Comparison of ENCODE assay signal across 8 cellular contexts in the genomic region with DNA sequence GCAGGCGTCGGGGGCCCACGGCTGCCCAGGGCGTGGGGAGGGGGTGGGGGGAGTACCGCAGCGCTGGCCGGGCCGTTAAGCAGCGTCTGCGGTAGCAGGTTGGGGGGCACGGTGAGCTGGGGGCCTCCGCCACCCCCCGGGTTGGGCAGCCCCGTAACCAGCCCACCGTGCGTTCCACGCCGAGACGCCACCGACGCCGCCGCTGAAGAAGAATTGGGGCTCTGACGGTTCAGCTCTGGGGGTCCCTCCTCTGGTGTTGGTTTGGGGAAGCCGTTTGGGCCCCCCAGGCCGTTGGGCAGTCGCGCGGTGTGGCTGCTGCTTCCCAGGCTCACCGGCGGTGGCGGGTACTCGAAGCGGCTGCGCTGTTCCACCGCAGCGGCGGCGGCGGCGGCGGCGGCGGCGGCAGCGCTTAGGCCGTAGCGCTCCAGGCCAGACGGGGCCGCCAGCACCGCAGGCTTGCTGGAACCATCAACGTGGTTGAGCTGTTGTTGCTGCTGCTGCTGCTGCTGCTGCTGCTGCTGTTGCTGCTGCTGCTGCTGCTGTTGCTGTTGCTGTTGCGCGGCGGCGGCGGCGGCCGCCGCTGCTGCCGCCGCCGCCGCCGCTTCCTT. TPM values are rescaled to one million over a fixed set of nuclear protein-coding genes. Genes with fewer than 3 reads are reported as not detected.
DNase-seq lines count a peak whose midpoint lies in the region; ATAC-seq and TF ChIP-seq lines count a peak whose summit lies in the region.

No MANE protein-coding gene starts in this region.

- DNase-seq in NCI-H524 (lab: John Stamatoyannopoulos, UW) = peak; percentile 42 to 64
- DNase-seq in NCI-H524 treated with DMSO at 0.1 percent for 48 hours (lab: John Stamatoyannopoulos, UW) = no peak
- DNase-seq in T-helper 2 cell = peak; percentile 26 to 80 (median 51)
- DNase-seq in mammary epithelial cell = peak; percentile 41
- no peak for DNase-seq in kidney epithelial cell (ENCODE audit: low read depth)
- DNase-seq in stimulated activated CD8-positive, alpha-beta memory T cell treated with anti-CD3 and anti-CD28 coated beads, Interleukin-4, amount 100 ng/mL, for 48 hours = peak; percentile 63

- ATAC-seq in HG03342 (IDR thresholded peaks at IDR 0.05; ENCODE audit: unreplicated experiment) (peak; percentile 13), GM21390 (IDR thresholded peaks at IDR 0.05; ENCODE audit: unreplicated experiment) (no peak)

- H4K20me1 ChIP-seq in mammary epithelial cell (ENCODE audit: insufficient read depth, low read length) = peaks cover 4% of the 10 kb centered on the region

- WGBS in mammary epithelial cell (ENCODE audit: low coverage, missing lambda C conversion rate) = 0% methylated on average over 1 of the region's 65 CpGs

- TF ChIP-seq CTCF in mammary epithelial cell (conservative IDR thresholded peaks at IDR 0.05 in 1 of 2, IDR thresholded peaks at IDR 0.05 in 1 of 2; ENCODE audit: extremely low read depth in 1 of 2, insufficient read depth in 1 of 2, low read depth in 1 of 2, low read length in 2 of 2) (no peak), kidney epithelial cell (IDR thresholded peaks at IDR 0.05; ENCODE audit: insufficient read depth, low read length, poor library complexity, severe bottlenecking) (no peak)

- peaks cover 44% of the 10 kb centered on the region for H3K79me2 ChIP-seq in mammary epithelial cell (ENCODE audit: insufficient read depth, low read length)

- intact Hi-C loops in mammary epithelial cell (cut with micrococcal nuclease) = loop anchor here (1.0 kb wide), 1 partner anchor 80 kb away; no protein-coding TSS in a partner anchor

- in situ Hi-C loops in mammary epithelial cell (cut with MboI; ENCODE audit: low sequenced_read_pairs in 2 of 2) = no loop called here

- no peaks in the 10 kb centered on the region for H3K27me3 ChIP-seq in mammary epithelial cell (ENCODE audit: insufficient read depth, low read length)
- H3K27me3 ChIP-seq in kidney epithelial cell (ENCODE audit: control insufficient read depth, insufficient read depth, low read length) = no peaks in the 10 kb centered on the region

- no peaks in the 10 kb centered on the region for H3K9me3 ChIP-seq in mammary epithelial cell (replicated peaks; ENCODE audit: insufficient read depth, low read length)

- dilution Hi-C loops in mammary epithelial cell (cut with HindIII; ENCODE audit: low sequenced_read_pairs) = no loop called here

- no TSS peak for BruUV-seq in mammary epithelial cell (replicated peaks; lab: Mats Ljungman, UMichigan)

- H3K27ac ChIP-seq in mammary epithelial cell (ENCODE audit: insufficient read depth, low read depth, low read length) = peak overlapping the region; percentile 72

- H3K9ac ChIP-seq in mammary epithelial cell (ENCODE audit: insufficient read depth, low read length) = peak overlapping the region; percentile 77

- peaks cover 52% of the 10 kb centered on the region for H3K4me1 ChIP-seq in mammary epithelial cell (ENCODE audit: insufficient read depth, low read length)

- H2AFZ ChIP-seq in mammary epithelial cell (ENCODE audit: low read depth, low read length) = no peak overlapping the region

- H3K4me3 ChIP-seq in mammary epithelial cell (replicated peaks in 1 of 3; ENCODE audit: insufficient read depth in 1 of 3, low read depth in 2 of 3, low read length in 3 of 3) (peak overlapping the region; percentile 79 to 89 (median 88)), kidney epithelial cell (ENCODE audit: low read depth, low read length) (peak overlapping the region; percentile 92)

- peaks cover 9% of the 10 kb centered on the region for H3K36me3 ChIP-seq in mammary epithelial cell (ENCODE audit: insufficient read depth, low read length)
- H3K36me3 ChIP-seq in kidney epithelial cell (ENCODE audit: control insufficient read depth, insufficient read depth, low read length) = peaks cover 8% of the 10 kb centered on the region

- H3K4me2 ChIP-seq in mammary epithelial cell (ENCODE audit: insufficient read depth, low read depth, low read length) = peak overlapping the region; percentile 98

- CTCF ChIA-PET in mammary epithelial cell (lab: Charles Lee; ENCODE audit: low non-redundant PET) = interaction anchor here (0.6 kb wide), 1 partner anchor 114 kb away, joined by 6 read pairs; no protein-coding TSS in a partner anchor

RNA-seq across cellular contexts. Expression of a gene that starts 1.5 kb away (rescaled TPM):
- total RNA-seq in mammary epithelial cell (10 to 100 TPM; 41.3 to 49.4 TPM), kidney epithelial cell (70.2 and 79.7 TPM in 2 replicates)
- polyA plus RNA-seq in mammary epithelial cell = 14.0 TPM
- polyA minus RNA-seq in mammary epithelial cell = 13.7 TPM

Comparison
In these comparisons a context has a peak if more than half of its experiments do, and no peak if none do; other contexts are left out.
1. DNase-seq: peak in NCI-H524 (2 of 2), T-helper 2 cell (5 of 5), mammary epithelial cell (single experiment) and stimulated activated CD8-positive, alpha-beta memory T cell treated with anti-CD3 and anti-CD28 coated beads, Interleukin-4, amount 100 ng/mL, for 48 hours (single experiment); none in NCI-H524 treated with DMSO at 0.1 percent for 48 hours (single experiment) and kidney epithelial cell (single experiment).